ENCODE assay signal across 11 cellular contexts in genomic region chr21:38297193-38297592, GRCh38. TPM values are rescaled to one million over a fixed set of nuclear protein-coding genes. Genes with fewer than 3 reads are reported as not detected.
DNase-seq lines count a peak whose midpoint lies in the region; ATAC-seq and TF ChIP-seq lines count a peak whose summit lies in the region.
"Had no signal": no experiment of that assay in that cellular context is flagged by ENCODE, and none has a peak within 500 bp of the region (broad histone marks: within the 10 kb centered on the region; RNA-seq: fewer than 3 reads in every experiment).

No MANE protein-coding gene starts in this region.

- H3K27ac ChIP-seq in heart right ventricle (peak overlapping the region in 7 of 10 donors; percentile 7 to 82 (median 45)), smooth muscle cell (ENCODE audit: low read depth) (peak overlapping the region; percentile 63)

- ATAC-seq in heart right ventricle (peak in 4 of 8 donors; percentile 37 to 55 (median 48)), HG03139 (IDR thresholded peaks at IDR 0.05; ENCODE audit: unreplicated experiment) (no peak), GM21786 (IDR thresholded peaks at IDR 0.05; ENCODE audit: unreplicated experiment) (no peak), HG02840 (IDR thresholded peaks at IDR 0.05; ENCODE audit: low FRiP score, unreplicated experiment) (no peak)

- H3K9ac ChIP-seq in smooth muscle cell (ENCODE audit: low read depth), result no peak overlapping the region

- H3K9me3 ChIP-seq in heart right ventricle, result no peaks in the 10 kb centered on the region
- H3K9me3 ChIP-seq in smooth muscle cell (replicated peaks; ENCODE audit: low read depth), result no peaks in the 10 kb centered on the region

- no peaks in the 10 kb centered on the region for H3K79me2 ChIP-seq in smooth muscle cell (ENCODE audit: low read depth)

- TF ChIP-seq CTCF in heart right ventricle (IDR thresholded peaks at IDR 0.05) (no peak), smooth muscle cell (IDR thresholded peaks at IDR 0.05; ENCODE audit: borderline replicate concordance, insufficient read depth, poor library complexity, severe bottlenecking) (no peak), GM20000 (IDR thresholded peaks at IDR 0.05; ENCODE audit: extremely low read depth, missing control alignments) (no peak)

- no peaks in the 10 kb centered on the region for H3K36me3 ChIP-seq in heart right ventricle
- H3K36me3 ChIP-seq in smooth muscle cell (ENCODE audit: low read depth), result no peaks in the 10 kb centered on the region

- H3F3A ChIP-seq in smooth muscle cell (ENCODE audit: low read depth), result no peaks in the 10 kb centered on the region

- H3K4me1 ChIP-seq in heart right ventricle (peaks cover 0 to 80% (median 20%) of the 10 kb centered on the region in 9 donors), smooth muscle cell (ENCODE audit: low read depth) (peaks cover 18% of the 10 kb centered on the region)

- DNase-seq in H4 (ENCODE audit: low spot score) (peak; percentile 61), T1000 (lab: John Stamatoyannopoulos, UW) (peak; percentile 37), heart right ventricle (no peak), smooth muscle cell (lab: John Stamatoyannopoulos, UW; ENCODE audit: unreplicated experiment) (no peak), GM20000 (ENCODE audit: low spot score) (no peak)
- DNase-seq: GOT3, mesendoderm had no signal

- WGBS in heart right ventricle, 2 donors, result 34 to 40% methylated on average over 2 of the region's 2 CpGs
- WGBS in smooth muscle cell (ENCODE audit: low lambda C conversion rate), result 16% methylated on average over 2 of the region's 2 CpGs

- H3K4me3 ChIP-seq in heart right ventricle (no peak overlapping the region), smooth muscle cell (no peak overlapping the region)

- intact Hi-C loops in heart right ventricle (cut with DNase I), result no loop called here

- H2AFZ ChIP-seq in smooth muscle cell (ENCODE audit: low read depth), result no peak overlapping the region

- H3K27me3 ChIP-seq in heart right ventricle, result no peaks in the 10 kb centered on the region
- H3K27me3 ChIP-seq in smooth muscle cell (ENCODE audit: low read depth), result no peaks in the 10 kb centered on the region

- H3K4me2 ChIP-seq in smooth muscle cell, result peak overlapping the region; percentile 65

- no peaks in the 10 kb centered on the region for H4K20me1 ChIP-seq in smooth muscle cell (ENCODE audit: low read depth)

RNA-seq across cellular contexts. Expression of gene KCNJ15, which starts 40.4 kb away (rescaled TPM):
- 0.06 TPM in 1 of 2 replicates, not detected in the other for total RNA-seq in H4 (2014; rRNA removed; shearing (Covaris generic))
- total RNA-seq in heart right ventricle, result 1 to 10 TPM in 1 of 10 donors, under 1 TPM in 8, not detected in 1; 0.39 to 2.1 (median 0.49) TPM
- polyA plus RNA-seq in heart right ventricle, result under 1 TPM in 1 of 2 donors, not detected in 1; 0.10 TPM
- total RNA-seq in smooth muscle cell, result 14.7 and 21.9 TPM in 2 replicates
- 4.2 and 12.9 TPM in 2 replicates for polyA plus RNA-seq in smooth muscle cell
- total RNA-seq: OCI-LY7 had no signal

Comparison
In these comparisons a context has a peak if more than half of its experiments do, and no peak if none do; other contexts are left out.
1. DNase-seq: peak in H4 (single experiment) and T1000 (single experiment); none in heart right ventricle (0 of 2), smooth muscle cell (single experiment) and GM20000 (single experiment).